ENCODE assay signal across 1 cellular context in the genomic region with DNA sequence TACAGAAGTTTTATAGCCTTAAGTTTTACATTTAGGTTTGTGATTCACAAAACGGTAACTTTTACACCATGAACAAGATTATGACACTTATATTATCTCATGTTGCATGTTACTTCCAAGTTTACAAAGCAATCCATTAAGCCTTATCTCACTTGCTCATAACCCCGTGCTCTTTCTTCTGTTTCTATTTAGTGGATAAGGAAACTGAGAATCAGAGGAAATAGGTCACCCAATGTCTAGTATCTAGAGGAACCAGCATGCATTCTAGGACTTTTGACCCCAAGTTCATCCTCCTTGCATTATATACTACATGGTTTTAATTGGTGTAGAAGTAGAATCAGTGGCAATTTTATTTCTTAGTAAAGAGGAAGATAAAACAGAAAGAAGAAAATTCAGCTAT.
TF ChIP-seq lines count a peak whose summit lies in the region.

No MANE protein-coding gene starts in this region.

TF ChIP-seq in K562, 482 proteins besides CTCF, POLR2A, EP300 and RAD21 (continued from another document):
- TF ChIP-seq, protein P1, sequence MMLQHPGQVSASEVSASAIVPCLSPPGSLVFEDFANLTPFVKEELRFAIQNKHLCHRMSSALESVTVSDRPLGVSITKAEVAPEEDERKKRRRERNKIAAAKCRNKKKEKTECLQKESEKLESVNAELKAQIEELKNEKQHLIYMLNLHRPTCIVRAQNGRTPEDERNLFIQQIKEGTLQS (IDR thresholded peaks at IDR 0.05) = peak; percentile 72; the same call in 1 of the 2 replicates
- TF ChIP-seq, protein P1 (CRISPR knock-in tag; conservative IDR thresholded peaks at IDR 0.05) = no peak
- peak; percentile 72; the same call in 1 of the 2 replicates for TF ChIP-seq ZNF584 (CRISPR knock-in tag; IDR thresholded peaks at IDR 0.05; ENCODE audit: low read depth)
- TF ChIP-seq MED1 (CRISPR knock-in tag; IDR thresholded peaks at IDR 0.05; ENCODE audit: borderline replicate concordance) = no peak
- TF ChIP-seq, protein P2, sequence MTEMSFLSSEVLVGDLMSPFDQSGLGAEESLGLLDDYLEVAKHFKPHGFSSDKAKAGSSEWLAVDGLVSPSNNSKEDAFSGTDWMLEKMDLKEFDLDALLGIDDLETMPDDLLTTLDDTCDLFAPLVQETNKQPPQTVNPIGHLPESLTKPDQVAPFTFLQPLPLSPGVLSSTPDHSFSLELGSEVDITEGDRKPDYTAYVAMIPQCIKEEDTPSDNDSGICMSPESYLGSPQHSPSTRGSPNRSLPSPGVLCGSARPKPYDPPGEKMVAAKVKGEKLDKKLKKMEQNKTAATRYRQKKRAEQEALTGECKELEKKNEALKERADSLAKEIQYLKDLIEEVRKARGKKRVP (CRISPR knock-in tag; IDR thresholded peaks at IDR 0.05) = 0 out of 2 replicates have a peak, but pooled peaks have one; percentile 65
- TF ChIP-seq HMG20A (CRISPR knock-in tag; conservative IDR thresholded peaks at IDR 0.05) = no peak
- TF ChIP-seq FOXK2 (conservative IDR thresholded peaks at IDR 0.05 in 1 of 2, IDR thresholded peaks at IDR 0.05 in 1 of 2; ENCODE audit: low read depth in 2 of 2) = peak; percentile 62 to 63; a peak in 3 of 4 replicates
- no peak for TF ChIP-seq ZBTB1 (CRISPR knock-in tag; IDR thresholded peaks at IDR 0.05; ENCODE audit: borderline replicate concordance, low read depth)
- peak; percentile 36; the same call in 1 of the 2 replicates for TF ChIP-seq EZH2 (IDR thresholded peaks at IDR 0.05; ENCODE audit: borderline replicate concordance, low read depth, low read length)
- peak; percentile 35; the same call in 1 of the 2 replicates for TF ChIP-seq JUN (IDR thresholded peaks at IDR 0.05; ENCODE audit: borderline replicate concordance, low read depth, low read length)
- TF ChIP-seq JUN (CRISPR knock-in tag; IDR thresholded peaks at IDR 0.05; ENCODE audit: borderline replicate concordance) = no peak
- TF ChIP-seq ELF4 (CRISPR knock-in tag; IDR thresholded peaks at IDR 0.05) = 0 out of 2 replicates have a peak, but pooled peaks have one; percentile 14
- peak; percentile 46; the same call in 1 of the 2 replicates for TF ChIP-seq CREB1 (IDR thresholded peaks at IDR 0.05)
- no peak for TF ChIP-seq CREB1 (CRISPR knock-in tag; IDR thresholded peaks at IDR 0.05)
- peak; percentile 64 for TF ChIP-seq ZNF311 (CRISPR knock-in tag; IDR thresholded peaks at IDR 0.05)
- peak in 1 of 2 experiments; percentile 26; a peak in 1 of 4 replicates for TF ChIP-seq NONO (IDR thresholded peaks at IDR 0.05; ENCODE audit: low read depth in 2 of 2, low read length in 1 of 2)
- TF ChIP-seq SOX6 (IDR thresholded peaks at IDR 0.05) = peak; percentile 98
- peak; percentile 86; the same call in 1 of the 2 replicates for TF ChIP-seq TARDBP (IDR thresholded peaks at IDR 0.05)
- TF ChIP-seq JUND (IDR thresholded peaks at IDR 0.05; ENCODE audit: borderline replicate concordance, low read depth, low read length) = peak; percentile 70; the same call in 1 of the 2 replicates
- peak; percentile 30; the same call in 1 of the 3 replicates for TF ChIP-seq JUND (tag; IDR thresholded peaks at IDR 0.05; ENCODE audit: borderline replicate concordance, low read depth, low read length)
- TF ChIP-seq TRIM24 (IDR thresholded peaks at IDR 0.05) = peak; percentile 93 to 96
- no peak for TF ChIP-seq ZNF263 (CRISPR knock-in tag; IDR thresholded peaks at IDR 0.05; ENCODE audit: borderline replicate concordance)
- peak in 1 of 2 experiments; percentile 89; a peak in 2 of 4 replicates for TF ChIP-seq TBL1XR1 (IDR thresholded peaks at IDR 0.05; ENCODE audit: low read length in 2 of 2)
- TF ChIP-seq NCOA1 (IDR thresholded peaks at IDR 0.05; ENCODE audit: low read depth) = peak; percentile 77
- TF ChIP-seq NR4A1 (CRISPR knock-in tag; IDR thresholded peaks at IDR 0.05) = no peak
- TF ChIP-seq NR4A1 (tag; IDR thresholded peaks at IDR 0.05) = 0 out of 2 replicates have a peak, but pooled peaks have one; percentile 57
- TF ChIP-seq BHLHE40 (IDR thresholded peaks at IDR 0.05; ENCODE audit: low read length) = peak; percentile 79
